Comparison of ENCODE assay signal across 8 cellular contexts in the genomic region with DNA sequence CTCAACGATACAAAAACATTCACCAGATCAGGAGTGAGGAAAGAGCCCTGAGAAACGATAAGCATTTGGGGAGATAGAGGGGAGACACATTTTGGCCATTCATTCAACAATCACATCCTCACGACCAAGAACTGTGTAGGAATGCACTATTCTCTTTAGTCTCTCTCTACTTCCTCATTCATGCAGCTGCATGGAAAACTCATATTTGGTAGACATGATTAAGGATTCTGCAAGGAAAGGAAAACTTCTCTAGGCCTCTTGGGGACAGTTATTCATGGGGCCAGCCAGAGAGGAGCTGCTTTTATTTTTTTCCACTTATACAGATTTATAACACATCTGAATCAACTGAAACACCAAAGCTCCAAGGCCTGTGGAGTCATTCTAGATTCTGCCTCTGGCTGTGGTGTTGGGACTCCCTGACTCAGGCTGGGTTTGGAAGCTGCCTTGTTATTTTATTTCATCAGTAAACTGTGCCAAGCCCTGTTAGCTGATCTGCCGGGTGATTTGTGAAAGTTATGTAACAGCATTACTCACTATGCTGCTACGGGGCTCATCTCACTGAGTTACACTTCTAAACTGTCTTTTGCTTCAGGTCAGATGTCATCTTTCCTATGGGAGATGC.
DNase-seq lines count a peak whose midpoint lies in the region; ATAC-seq and TF ChIP-seq lines count a peak whose summit lies in the region.

No MANE protein-coding gene starts in this region.

- DNase-seq in GM04504 (ENCODE audit: low read depth) (peak; percentile 97), SKM-1 (lab: John Stamatoyannopoulos, UW; ENCODE audit: unreplicated experiment) (peak; percentile 47), foreskin melanocyte (peak; percentile 61), gastrocnemius medialis (peak; percentile 80 to 88), Peyer's patch (no peak)
- no peak for DNase-seq in activated CD4-positive, CD25-positive, alpha-beta regulatory T cell (lab: John Stamatoyannopoulos, UW)

- intact Hi-C loops in gastrocnemius medialis (cut with DNase I; ENCODE audit: low total_unique reads), result no loop called here

- H3K27me3 ChIP-seq in gastrocnemius medialis (no peaks in the 10 kb centered on the region), Peyer's patch (no peaks in the 10 kb centered on the region)

- H3K9me3 ChIP-seq in gastrocnemius medialis (no peaks in the 10 kb centered on the region), Peyer's patch (no peaks in the 10 kb centered on the region)

- peak overlapping the region; percentile 79 to 86 (median 82) for H3K27ac ChIP-seq in gastrocnemius medialis
- H3K27ac ChIP-seq in Peyer's patch, result peak overlapping the region in 1 of 4 donors; percentile 6

- peaks cover 37 to 38% of the 10 kb centered on the region in 2 donors for H3K4me1 ChIP-seq in gastrocnemius medialis
- peaks cover 0 to 8% (median 0%) of the 10 kb centered on the region in 4 donors for H3K4me1 ChIP-seq in Peyer's patch

- ATAC-seq in gastrocnemius medialis, result peak; percentile 100
- no peak for ATAC-seq in GM18861 (IDR thresholded peaks at IDR 0.05; ENCODE audit: unreplicated experiment)
- ATAC-seq in HG03439 (IDR thresholded peaks at IDR 0.05; ENCODE audit: unreplicated experiment), result no peak

- H3K4me3 ChIP-seq in gastrocnemius medialis (no peak overlapping the region), Peyer's patch (no peak overlapping the region)

- TF ChIP-seq POLR2A in gastrocnemius medialis (IDR thresholded peaks at IDR 0.05) (peak in 1 of 2 donors; percentile 26), Peyer's patch (IDR thresholded peaks at IDR 0.05) (no peak)

- TF ChIP-seq CTCF in gastrocnemius medialis (IDR thresholded peaks at IDR 0.05 in 4 of 5, conservative IDR thresholded peaks at IDR 0.05 in 1 of 5) (peak in 1 of 5 experiments; percentile 19), Peyer's patch (IDR thresholded peaks at IDR 0.05) (no peak)

- H3K36me3 ChIP-seq in gastrocnemius medialis (no peaks in the 10 kb centered on the region), Peyer's patch (no peaks in the 10 kb centered on the region)

- in situ Hi-C loops in gastrocnemius medialis (cut with MboI; ENCODE audit: low sequenced_read_pairs in 4 of 4), result no loop called here

Comparison
In these comparisons a context has a peak if more than half of its experiments do, and no peak if none do; other contexts are left out.
1. DNase-seq: peak in GM04504 (single experiment), SKM-1 (single experiment), foreskin melanocyte (single experiment) and gastrocnemius medialis (2 of 2); none in Peyer's patch (0 of 3) and activated CD4-positive, CD25-positive, alpha-beta regulatory T cell (0 of 4).
2. ATAC-seq: peak in gastrocnemius medialis (2 of 2); none in GM18861 (single experiment) and HG03439 (single experiment).